ENCODE assay signal across 8 cellular contexts in the genomic region with DNA sequence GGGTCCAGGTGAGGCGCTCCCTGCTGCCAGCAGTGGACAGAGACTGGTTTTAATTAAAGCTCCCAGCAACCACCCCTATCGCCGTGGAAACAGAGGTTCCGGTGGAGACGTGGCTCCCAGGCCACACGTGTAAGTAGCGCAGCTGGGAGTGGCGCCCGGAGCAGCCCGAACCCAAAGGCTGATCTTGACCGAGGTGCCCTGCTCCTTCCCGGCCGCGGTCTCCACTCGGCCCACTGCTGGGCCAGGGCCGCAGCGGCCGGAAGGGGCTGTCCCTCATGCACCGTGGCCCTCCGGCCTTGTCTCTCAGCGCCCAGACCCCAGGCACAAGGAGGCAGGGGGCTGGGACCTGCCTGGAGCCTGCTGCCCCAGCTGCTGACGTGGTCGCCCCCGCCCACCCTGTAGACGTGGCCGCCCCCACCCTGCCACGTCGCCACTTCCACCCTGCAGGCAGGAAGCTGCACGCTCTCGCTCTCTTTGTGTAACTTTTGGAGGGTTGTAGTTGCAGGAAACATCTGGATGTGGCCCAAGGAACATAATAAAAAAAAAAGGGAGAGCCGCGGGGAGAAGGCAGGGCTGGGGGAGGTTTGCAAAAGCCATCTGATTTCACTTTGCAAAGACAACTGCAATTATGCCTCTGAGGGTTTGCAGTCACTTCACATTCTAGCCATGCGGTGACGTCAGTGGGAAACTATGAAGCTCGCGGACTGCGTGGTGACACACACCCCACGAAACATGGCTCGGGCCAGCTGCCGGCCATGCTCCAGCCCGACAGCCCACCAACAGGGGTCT.
A peak's percentile ranks its signal among the peaks of the same experiment; 100 is the strongest.
DNase-seq lines count a peak whose midpoint lies in the region; ATAC-seq and TF ChIP-seq lines count a peak whose summit lies in the region.

No MANE protein-coding gene starts in this region.

- DNase-seq in CD8-positive, alpha-beta T cell: peak; percentile 54 to 86 (median 73)
- DNase-seq in NCI-H69 (lab: John Stamatoyannopoulos, UW): peak; percentile 63
- DNase-seq in activated T-cell treated with anti-CD3 and anti-CD28 coated beads, Interleukin-2, amount 50 U/mL, for 48 hours: peak; percentile 71 to 78
- peak; percentile 95 for DNase-seq in esophagus muscularis mucosa (ENCODE audit: extremely low spot score)
- no peak for DNase-seq in neuronal stem cell (ENCODE audit: low spot score)
- no peak for DNase-seq in middle frontal gyrus (ENCODE audit: extremely low spot score, low spot score)

- H3K4me3 Mint-ChIP-seq in CD8-positive, alpha-beta T cell: peak overlapping the region; percentile 86

- peaks cover 8% of the 10 kb centered on the region for H3K4me1 Mint-ChIP-seq in CD8-positive, alpha-beta T cell (ENCODE audit: low read depth)

- H3K4me1 ChIP-seq in CD8-positive, alpha-beta T cell (ENCODE audit: insufficient read depth, low read length): peaks cover 18% of the 10 kb centered on the region
- H3K4me1 ChIP-seq in esophagus muscularis mucosa (peaks cover 30 to 53% (median 41%) of the 10 kb centered on the region in 4 donors), neuronal stem cell (ENCODE audit: control insufficient read depth in 2 of 2, insufficient read depth in 1 of 2, low read depth in 1 of 2, low read length in 2 of 2) (peaks cover 0 to 10% of the 10 kb centered on the region in 2 donors), stomach smooth muscle (ENCODE audit: control insufficient read depth, insufficient read depth, low read length) (peaks cover 37% of the 10 kb centered on the region)

- H3K4ac ChIP-seq in neuronal stem cell (ENCODE audit: low read length): no peak overlapping the region

- H3K27ac Mint-ChIP-seq in CD8-positive, alpha-beta T cell: peak overlapping the region; percentile 93

- no peak overlapping the region for H3K23ac ChIP-seq in neuronal stem cell (ENCODE audit: low read depth, low read length, poor library complexity)

- WGBS in esophagus muscularis mucosa: 21% methylated on average over 31 of the region's 41 CpGs
- WGBS in neuronal stem cell (ENCODE audit: extremely low coverage in 2 of 2, insufficient read length in 2 of 2, insufficient replicate concordance in 1 of 2), 2 donors: no CpG with 5 or more reads among the region's 41 CpGs

- intact Hi-C loops in CD8-positive, alpha-beta T cell (cut with DNase I, micrococcal nuclease): loop anchor here (1.0 to 10.0 kb wide), 3 partner anchors 19 to 1049 kb away; a partner anchor contains a TSS
- intact Hi-C loops in esophagus muscularis mucosa (cut with DNase I): loop anchor here (5.0 kb wide), 1 partner anchor 186 kb away; a partner anchor contains a TSS

- peak overlapping the region; percentile 90 for H2AK5ac ChIP-seq in neuronal stem cell (ENCODE audit: low read depth, low read length)

- peak overlapping the region; percentile 60 for H3K4me3 ChIP-seq in CD8-positive, alpha-beta T cell (ENCODE audit: low read depth, low read length)
- H3K4me3 ChIP-seq in esophagus muscularis mucosa: peak overlapping the region; percentile 36 to 51 (median 44)
- H3K4me3 ChIP-seq in neuronal stem cell (ENCODE audit: low read length in 2 of 2): no peak overlapping the region
- peak overlapping the region; percentile 37 to 61 for H3K4me3 ChIP-seq in stomach smooth muscle (ENCODE audit: low read length in 2 of 2)

- no peak for TF ChIP-seq EP300 in esophagus muscularis mucosa (IDR thresholded peaks at IDR 0.05)

- no peak overlapping the region for H4K91ac ChIP-seq in neuronal stem cell (ENCODE audit: low read depth, low read length, poor library complexity)

- peaks cover 1% of the 10 kb centered on the region for H3K79me1 ChIP-seq in neuronal stem cell (ENCODE audit: low read depth, low read length)

- H3K9me3 Mint-ChIP-seq in CD8-positive, alpha-beta T cell: no peaks in the 10 kb centered on the region

- POLR2A ChIA-PET in CD8-positive, alpha-beta T cell (lab: Charles Lee): interaction anchor here (0.5 to 2.0 kb wide), 6 partner anchors 10 to 301 kb away, joined by 3 to 18 read pairs (median 4); a partner anchor contains a TSS

- no peak overlapping the region for H3K4me2 ChIP-seq in neuronal stem cell (ENCODE audit: insufficient read depth, low read length, poor library complexity, severe bottlenecking)

- CTCF ChIA-PET in CD8-positive, alpha-beta T cell (lab: Charles Lee): interaction anchor here (1.1 to 2.0 kb wide), 4 partner anchors 9 to 22 kb away, joined by 6 to 8 read pairs (median 6); no protein-coding TSS in a partner anchor

- no peak overlapping the region for H3K9ac ChIP-seq in neuronal stem cell (ENCODE audit: low read depth, low read length, poor library complexity)
- peak overlapping the region; percentile 60 to 64 for H3K9ac ChIP-seq in stomach smooth muscle (ENCODE audit: low read length in 2 of 2)

- no peak for TF ChIP-seq CTCF in CD8-positive, alpha-beta T cell (IDR thresholded peaks at IDR 0.05)
- no peak for TF ChIP-seq CTCF in esophagus muscularis mucosa (IDR thresholded peaks at IDR 0.05)

- peak overlapping the region; percentile 72 for H2BK15ac ChIP-seq in neuronal stem cell (ENCODE audit: low read length)

- H3K18ac ChIP-seq in neuronal stem cell (ENCODE audit: low read length): peak overlapping the region; percentile 73

- H2AFZ ChIP-seq in neuronal stem cell (ENCODE audit: low read length): peak overlapping the region; percentile 1

- H3K27me3 ChIP-seq in CD8-positive, alpha-beta T cell (ENCODE audit: insufficient read depth, low read length): no peaks in the 10 kb centered on the region
- no peaks in the 10 kb centered on the region for H3K27me3 ChIP-seq in esophagus muscularis mucosa
- H3K27me3 ChIP-seq in neuronal stem cell (ENCODE audit: control insufficient read depth in 3 of 3, insufficient read depth in 3 of 3, low read depth in 1 of 3, low read length in 3 of 3): peaks cover 0 to 10% (median 0%) of the 10 kb centered on the region in 3 experiments
- no peaks in the 10 kb centered on the region for H3K27me3 ChIP-seq in stomach smooth muscle (ENCODE audit: control insufficient read depth in 1 of 2, insufficient read depth in 2 of 2, low read length in 2 of 2)

- TF ChIP-seq POLR2A in esophagus muscularis mucosa (IDR thresholded peaks at IDR 0.05; ENCODE audit: low read depth): no peak

- H2BK5ac ChIP-seq in neuronal stem cell (ENCODE audit: low read length): no peak overlapping the region

- H3K9me3 ChIP-seq in CD8-positive, alpha-beta T cell (ENCODE audit: low read length): no peaks in the 10 kb centered on the region
- H3K9me3 ChIP-seq in esophagus muscularis mucosa (no peaks in the 10 kb centered on the region), neuronal stem cell (replicated peaks in 1 of 2; ENCODE audit: control insufficient read depth in 2 of 2, insufficient read depth in 1 of 2, low read depth in 1 of 2, low read length in 2 of 2) (no peaks in the 10 kb centered on the region), stomach smooth muscle (ENCODE audit: control insufficient read depth in 2 of 2, low read length in 2 of 2) (no peaks in the 10 kb centered on the region)

- ATAC-seq in CD8-positive, alpha-beta T cell: peak; percentile 92
- ATAC-seq in HG02938 (IDR thresholded peaks at IDR 0.05; ENCODE audit: unreplicated experiment): no peak

- no peak overlapping the region for H4K8ac ChIP-seq in neuronal stem cell (ENCODE audit: low read depth, low read length)

- H3K36me3 Mint-ChIP-seq in CD8-positive, alpha-beta T cell: no peaks in the 10 kb centered on the region

- no peak overlapping the region for H3K14ac ChIP-seq in neuronal stem cell (ENCODE audit: low read length)

- H3K27ac ChIP-seq in CD8-positive, alpha-beta T cell (ENCODE audit: low read depth, low read length): peak overlapping the region; percentile 82
- peak overlapping the region; percentile 84 to 89 (median 84) for H3K27ac ChIP-seq in esophagus muscularis mucosa (replicated peaks in 1 of 4)
- no peak overlapping the region for H3K27ac ChIP-seq in neuronal stem cell (replicated peaks; ENCODE audit: low read length)
- H3K27ac ChIP-seq in stomach smooth muscle (ENCODE audit: low read length): peak overlapping the region; percentile 80

- H2BK12ac ChIP-seq in neuronal stem cell (ENCODE audit: low read length): no peak overlapping the region

- H3K27me3 Mint-ChIP-seq in CD8-positive, alpha-beta T cell (ENCODE audit: low read depth): no peaks in the 10 kb centered on the region

- H2BK120ac ChIP-seq in neuronal stem cell (ENCODE audit: low read depth, low read length): no peak overlapping the region

- no peaks in the 10 kb centered on the region for H3K36me3 ChIP-seq in CD8-positive, alpha-beta T cell (ENCODE audit: insufficient read depth, low read length)
- no peaks in the 10 kb centered on the region for H3K36me3 ChIP-seq in esophagus muscularis mucosa
- no peaks in the 10 kb centered on the region for H3K36me3 ChIP-seq in neuronal stem cell (replicated peaks in 1 of 2; ENCODE audit: control insufficient read depth in 2 of 2, insufficient read depth in 2 of 2, low read length in 2 of 2)
- no peaks in the 10 kb centered on the region for H3K36me3 ChIP-seq in stomach smooth muscle (ENCODE audit: control insufficient read depth in 2 of 2, insufficient read depth in 2 of 2, low read length in 2 of 2)

Comparison
In these comparisons a context has a peak if more than half of its experiments do, and no peak if none do; other contexts are left out.
1. DNase-seq: peak in CD8-positive, alpha-beta T cell (7 of 7), NCI-H69 (single experiment), activated T-cell treated with anti-CD3 and anti-CD28 coated beads, Interleukin-2, amount 50 U/mL, for 48 hours (2 of 2) and esophagus muscularis mucosa (single experiment); none in neuronal stem cell (single experiment) and middle frontal gyrus (single experiment).
2. H3K4me3 ChIP-seq: peak in CD8-positive, alpha-beta T cell (single experiment), esophagus muscularis mucosa (4 of 4) and stomach smooth muscle (2 of 2); none in neuronal stem cell (0 of 2).